Comparison of ENCODE assay signal across 1 cellular context in the genomic region with DNA sequence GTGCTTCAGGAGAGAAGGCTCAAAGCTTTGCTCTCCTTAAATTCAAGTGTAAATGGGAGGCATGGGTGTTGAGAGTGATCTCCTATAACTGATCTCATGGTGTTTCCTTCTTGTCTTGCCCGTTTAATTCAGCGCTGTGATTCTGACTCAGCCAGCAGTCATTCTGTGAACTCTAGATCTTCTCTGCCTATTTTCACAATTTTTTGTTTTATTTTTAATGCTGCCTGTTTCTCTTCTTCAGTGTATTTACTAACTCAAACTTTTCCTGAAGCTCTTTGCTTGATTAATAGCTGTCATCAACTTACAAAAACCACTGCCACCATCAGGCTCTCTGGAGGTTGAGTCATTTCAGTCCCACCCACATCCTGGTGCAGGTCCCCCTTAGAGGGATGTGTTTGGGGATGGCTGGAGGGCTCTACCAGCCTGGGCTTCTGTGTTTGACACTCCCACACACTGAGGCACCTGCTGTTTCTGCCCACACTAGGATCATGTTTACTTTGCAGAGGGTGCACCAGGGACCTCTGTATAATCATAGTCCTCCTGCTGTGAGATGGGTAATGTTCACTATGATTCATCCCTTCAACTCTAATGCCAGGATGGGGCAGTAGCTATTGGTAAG.
TF ChIP-seq lines count a peak whose summit lies in the region.

No MANE protein-coding gene starts in this region.

TF ChIP-seq in HEK293, 187 proteins besides CTCF, POLR2A, EP300 and RAD21 (continued from another document and continues in another):
- TF ChIP-seq, protein P1, sequence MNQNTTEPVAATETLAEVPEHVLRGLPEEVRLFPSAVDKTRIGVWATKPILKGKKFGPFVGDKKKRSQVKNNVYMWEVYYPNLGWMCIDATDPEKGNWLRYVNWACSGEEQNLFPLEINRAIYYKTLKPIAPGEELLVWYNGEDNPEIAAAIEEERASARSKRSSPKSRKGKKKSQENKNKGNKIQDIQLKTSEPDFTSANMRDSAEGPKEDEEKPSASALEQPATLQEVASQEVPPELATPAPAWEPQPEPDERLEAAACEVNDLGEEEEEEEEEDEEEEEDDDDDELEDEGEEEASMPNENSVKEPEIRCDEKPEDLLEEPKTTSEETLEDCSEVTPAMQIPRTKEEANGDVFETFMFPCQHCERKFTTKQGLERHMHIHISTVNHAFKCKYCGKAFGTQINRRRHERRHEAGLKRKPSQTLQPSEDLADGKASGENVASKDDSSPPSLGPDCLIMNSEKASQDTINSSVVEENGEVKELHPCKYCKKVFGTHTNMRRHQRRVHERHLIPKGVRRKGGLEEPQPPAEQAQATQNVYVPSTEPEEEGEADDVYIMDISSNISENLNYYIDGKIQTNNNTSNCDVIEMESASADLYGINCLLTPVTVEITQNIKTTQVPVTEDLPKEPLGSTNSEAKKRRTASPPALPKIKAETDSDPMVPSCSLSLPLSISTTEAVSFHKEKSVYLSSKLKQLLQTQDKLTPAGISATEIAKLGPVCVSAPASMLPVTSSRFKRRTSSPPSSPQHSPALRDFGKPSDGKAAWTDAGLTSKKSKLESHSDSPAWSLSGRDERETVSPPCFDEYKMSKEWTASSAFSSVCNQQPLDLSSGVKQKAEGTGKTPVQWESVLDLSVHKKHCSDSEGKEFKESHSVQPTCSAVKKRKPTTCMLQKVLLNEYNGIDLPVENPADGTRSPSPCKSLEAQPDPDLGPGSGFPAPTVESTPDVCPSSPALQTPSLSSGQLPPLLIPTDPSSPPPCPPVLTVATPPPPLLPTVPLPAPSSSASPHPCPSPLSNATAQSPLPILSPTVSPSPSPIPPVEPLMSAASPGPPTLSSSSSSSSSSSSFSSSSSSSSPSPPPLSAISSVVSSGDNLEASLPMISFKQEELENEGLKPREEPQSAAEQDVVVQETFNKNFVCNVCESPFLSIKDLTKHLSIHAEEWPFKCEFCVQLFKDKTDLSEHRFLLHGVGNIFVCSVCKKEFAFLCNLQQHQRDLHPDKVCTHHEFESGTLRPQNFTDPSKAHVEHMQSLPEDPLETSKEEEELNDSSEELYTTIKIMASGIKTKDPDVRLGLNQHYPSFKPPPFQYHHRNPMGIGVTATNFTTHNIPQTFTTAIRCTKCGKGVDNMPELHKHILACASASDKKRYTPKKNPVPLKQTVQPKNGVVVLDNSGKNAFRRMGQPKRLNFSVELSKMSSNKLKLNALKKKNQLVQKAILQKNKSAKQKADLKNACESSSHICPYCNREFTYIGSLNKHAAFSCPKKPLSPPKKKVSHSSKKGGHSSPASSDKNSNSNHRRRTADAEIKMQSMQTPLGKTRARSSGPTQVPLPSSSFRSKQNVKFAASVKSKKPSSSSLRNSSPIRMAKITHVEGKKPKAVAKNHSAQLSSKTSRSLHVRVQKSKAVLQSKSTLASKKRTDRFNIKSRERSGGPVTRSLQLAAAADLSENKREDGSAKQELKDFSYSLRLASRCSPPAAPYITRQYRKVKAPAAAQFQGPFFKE (tag by site-specific recombination; IDR thresholded peaks at IDR 0.05; ENCODE audit: borderline replicate concordance), result no peak
- peak; percentile 99 for TF ChIP-seq SP7 (tag by site-specific recombination; IDR thresholded peaks at IDR 0.05)
- TF ChIP-seq, protein P2, sequence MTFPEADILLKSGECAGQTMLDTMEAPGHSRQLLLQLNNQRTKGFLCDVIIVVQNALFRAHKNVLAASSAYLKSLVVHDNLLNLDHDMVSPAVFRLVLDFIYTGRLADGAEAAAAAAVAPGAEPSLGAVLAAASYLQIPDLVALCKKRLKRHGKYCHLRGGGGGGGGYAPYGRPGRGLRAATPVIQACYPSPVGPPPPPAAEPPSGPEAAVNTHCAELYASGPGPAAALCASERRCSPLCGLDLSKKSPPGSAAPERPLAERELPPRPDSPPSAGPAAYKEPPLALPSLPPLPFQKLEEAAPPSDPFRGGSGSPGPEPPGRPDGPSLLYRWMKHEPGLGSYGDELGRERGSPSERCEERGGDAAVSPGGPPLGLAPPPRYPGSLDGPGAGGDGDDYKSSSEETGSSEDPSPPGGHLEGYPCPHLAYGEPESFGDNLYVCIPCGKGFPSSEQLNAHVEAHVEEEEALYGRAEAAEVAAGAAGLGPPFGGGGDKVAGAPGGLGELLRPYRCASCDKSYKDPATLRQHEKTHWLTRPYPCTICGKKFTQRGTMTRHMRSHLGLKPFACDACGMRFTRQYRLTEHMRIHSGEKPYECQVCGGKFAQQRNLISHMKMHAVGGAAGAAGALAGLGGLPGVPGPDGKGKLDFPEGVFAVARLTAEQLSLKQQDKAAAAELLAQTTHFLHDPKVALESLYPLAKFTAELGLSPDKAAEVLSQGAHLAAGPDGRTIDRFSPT (tag by site-specific recombination; IDR thresholded peaks at IDR 0.05), result no peak
- no peak for TF ChIP-seq SETDB1 (IDR thresholded peaks at IDR 0.05; ENCODE audit: insufficient read length, low read length)
- TF ChIP-seq, protein P3, sequence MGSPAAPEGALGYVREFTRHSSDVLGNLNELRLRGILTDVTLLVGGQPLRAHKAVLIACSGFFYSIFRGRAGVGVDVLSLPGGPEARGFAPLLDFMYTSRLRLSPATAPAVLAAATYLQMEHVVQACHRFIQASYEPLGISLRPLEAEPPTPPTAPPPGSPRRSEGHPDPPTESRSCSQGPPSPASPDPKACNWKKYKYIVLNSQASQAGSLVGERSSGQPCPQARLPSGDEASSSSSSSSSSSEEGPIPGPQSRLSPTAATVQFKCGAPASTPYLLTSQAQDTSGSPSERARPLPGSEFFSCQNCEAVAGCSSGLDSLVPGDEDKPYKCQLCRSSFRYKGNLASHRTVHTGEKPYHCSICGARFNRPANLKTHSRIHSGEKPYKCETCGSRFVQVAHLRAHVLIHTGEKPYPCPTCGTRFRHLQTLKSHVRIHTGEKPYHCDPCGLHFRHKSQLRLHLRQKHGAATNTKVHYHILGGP (tag by site-specific recombination; IDR thresholded peaks at IDR 0.05), result no peak
- peak; percentile 37; the same call in 1 of the 2 replicates for TF ChIP-seq ZBTB20 (tag by site-specific recombination; IDR thresholded peaks at IDR 0.05)
- no peak for TF ChIP-seq ZNF132 (tag by site-specific recombination; IDR thresholded peaks at IDR 0.05; ENCODE audit: borderline replicate concordance)
- TF ChIP-seq ZNF157 (tag by site-specific recombination; IDR thresholded peaks at IDR 0.05), result no peak
- TF ChIP-seq ZNF830 (tag by site-specific recombination; IDR thresholded peaks at IDR 0.05; ENCODE audit: low read depth), result no peak
- TF ChIP-seq ZNF664 (tag by site-specific recombination; IDR thresholded peaks at IDR 0.05), result no peak
- TF ChIP-seq, protein P4, sequence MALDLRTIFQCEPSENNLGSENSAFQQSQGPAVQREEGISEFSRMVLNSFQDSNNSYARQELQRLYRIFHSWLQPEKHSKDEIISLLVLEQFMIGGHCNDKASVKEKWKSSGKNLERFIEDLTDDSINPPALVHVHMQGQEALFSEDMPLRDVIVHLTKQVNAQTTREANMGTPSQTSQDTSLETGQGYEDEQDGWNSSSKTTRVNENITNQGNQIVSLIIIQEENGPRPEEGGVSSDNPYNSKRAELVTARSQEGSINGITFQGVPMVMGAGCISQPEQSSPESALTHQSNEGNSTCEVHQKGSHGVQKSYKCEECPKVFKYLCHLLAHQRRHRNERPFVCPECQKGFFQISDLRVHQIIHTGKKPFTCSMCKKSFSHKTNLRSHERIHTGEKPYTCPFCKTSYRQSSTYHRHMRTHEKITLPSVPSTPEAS (tag by site-specific recombination; IDR thresholded peaks at IDR 0.05), result no peak
- TF ChIP-seq, protein P5, sequence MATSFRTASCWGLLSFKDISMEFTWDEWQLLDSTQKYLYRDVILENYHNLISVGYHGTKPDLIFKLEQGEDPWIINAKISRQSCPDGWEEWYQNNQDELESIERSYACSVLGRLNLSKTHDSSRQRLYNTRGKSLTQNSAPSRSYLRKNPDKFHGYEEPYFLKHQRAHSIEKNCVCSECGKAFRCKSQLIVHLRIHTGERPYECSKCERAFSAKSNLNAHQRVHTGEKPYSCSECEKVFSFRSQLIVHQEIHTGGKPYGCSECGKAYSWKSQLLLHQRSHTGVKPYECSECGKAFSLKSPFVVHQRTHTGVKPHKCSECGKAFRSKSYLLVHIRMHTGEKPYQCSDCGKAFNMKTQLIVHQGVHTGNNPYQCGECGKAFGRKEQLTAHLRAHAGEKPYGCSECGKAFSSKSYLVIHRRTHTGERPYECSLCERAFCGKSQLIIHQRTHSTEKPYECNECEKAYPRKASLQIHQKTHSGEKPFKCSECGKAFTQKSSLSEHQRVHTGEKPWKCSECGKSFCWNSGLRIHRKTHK (tag by site-specific recombination; IDR thresholded peaks at IDR 0.05), result no peak
- 0 out of 2 replicates have a peak, but pooled peaks have one; percentile 36 for TF ChIP-seq ZNF391 (tag by site-specific recombination; IDR thresholded peaks at IDR 0.05; ENCODE audit: borderline replicate concordance, low read depth)
- TF ChIP-seq ZNF248 (tag by site-specific recombination; IDR thresholded peaks at IDR 0.05), result no peak
- TF ChIP-seq ZBTB21 (tag by site-specific recombination; IDR thresholded peaks at IDR 0.05), result no peak
- TF ChIP-seq, protein P6, sequence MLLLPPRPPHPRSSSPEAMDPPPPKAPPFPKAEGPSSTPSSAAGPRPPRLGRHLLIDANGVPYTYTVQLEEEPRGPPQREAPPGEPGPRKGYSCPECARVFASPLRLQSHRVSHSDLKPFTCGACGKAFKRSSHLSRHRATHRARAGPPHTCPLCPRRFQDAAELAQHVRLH (tag by site-specific recombination; IDR thresholded peaks at IDR 0.05), result no peak
- 0 out of 2 replicates have a peak, but pooled peaks have one; percentile 18 for TF ChIP-seq ZNF2 (tag by site-specific recombination; IDR thresholded peaks at IDR 0.05)
- no peak for TF ChIP-seq ZNF169 (tag by site-specific recombination; IDR thresholded peaks at IDR 0.05)
- no peak for TF ChIP-seq HOXA7 (CRISPR knock-in tag; IDR thresholded peaks at IDR 0.05; ENCODE audit: borderline replicate concordance)
- TF ChIP-seq ZNF292 (tag by site-specific recombination; IDR thresholded peaks at IDR 0.05; ENCODE audit: borderline replicate concordance, low read depth), result no peak
- TF ChIP-seq, protein P7, sequence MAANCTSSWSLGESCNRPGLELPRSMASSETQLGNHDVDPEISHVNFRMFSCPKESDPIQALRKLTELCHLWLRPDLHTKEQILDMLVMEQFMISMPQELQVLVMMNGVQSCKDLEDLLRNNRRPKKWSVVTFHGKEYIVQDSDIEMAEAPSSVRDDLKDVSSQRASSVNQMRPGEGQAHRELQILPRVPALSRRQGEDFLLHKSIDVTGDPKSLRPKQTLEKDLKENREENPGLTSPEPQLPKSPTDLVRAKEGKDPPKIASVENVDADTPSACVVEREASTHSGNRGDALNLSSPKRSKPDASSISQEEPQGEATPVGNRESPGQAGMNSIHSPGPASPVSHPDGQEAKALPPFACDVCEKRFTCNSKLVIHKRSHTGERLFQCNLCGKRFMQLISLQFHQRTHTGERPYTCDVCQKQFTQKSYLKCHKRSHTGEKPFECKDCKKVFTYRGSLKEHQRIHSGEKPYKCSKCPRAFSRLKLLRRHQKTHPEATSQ (tag by site-specific recombination; IDR thresholded peaks at IDR 0.05), result no peak
- TF ChIP-seq ZNF654 (tag by site-specific recombination; IDR thresholded peaks at IDR 0.05; ENCODE audit: low read depth), result no peak
- TF ChIP-seq, protein P8, sequence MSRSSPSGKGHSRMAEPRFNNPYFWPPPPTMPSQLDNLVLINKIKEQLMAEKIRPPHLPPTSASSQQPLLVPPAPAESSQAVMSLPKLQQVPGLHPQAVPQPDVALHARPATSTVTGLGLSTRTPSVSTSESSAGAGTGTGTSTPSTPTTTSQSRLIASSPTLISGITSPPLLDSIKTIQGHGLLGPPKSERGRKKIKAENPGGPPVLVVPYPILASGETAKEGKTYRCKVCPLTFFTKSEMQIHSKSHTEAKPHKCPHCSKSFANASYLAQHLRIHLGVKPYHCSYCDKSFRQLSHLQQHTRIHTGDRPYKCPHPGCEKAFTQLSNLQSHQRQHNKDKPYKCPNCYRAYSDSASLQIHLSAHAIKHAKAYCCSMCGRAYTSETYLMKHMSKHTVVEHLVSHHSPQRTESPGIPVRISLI (tag by site-specific recombination; IDR thresholded peaks at IDR 0.05), result 0 out of 2 replicates have a peak, but pooled peaks have one; percentile 36
- peak; percentile 99 for TF ChIP-seq OSR2 (tag by site-specific recombination; IDR thresholded peaks at IDR 0.05)
- TF ChIP-seq KLF9 (tag by site-specific recombination; IDR thresholded peaks at IDR 0.05; ENCODE audit: low read depth), result peak; percentile 59; the same call in 1 of the 2 replicates
- TF ChIP-seq GLI4 (tag by site-specific recombination; IDR thresholded peaks at IDR 0.05), result no peak
- no peak for TF ChIP-seq ZNF324 (tag by site-specific recombination; IDR thresholded peaks at IDR 0.05)
- TF ChIP-seq ZNF660 (tag by site-specific recombination; IDR thresholded peaks at IDR 0.05), result no peak
- no peak for TF ChIP-seq SCRT2 (tag by site-specific recombination; IDR thresholded peaks at IDR 0.05)
- TF ChIP-seq MZF1 (tag by site-specific recombination; IDR thresholded peaks at IDR 0.05; ENCODE audit: borderline replicate concordance), result peak; percentile 98
- TF ChIP-seq, protein P9, sequence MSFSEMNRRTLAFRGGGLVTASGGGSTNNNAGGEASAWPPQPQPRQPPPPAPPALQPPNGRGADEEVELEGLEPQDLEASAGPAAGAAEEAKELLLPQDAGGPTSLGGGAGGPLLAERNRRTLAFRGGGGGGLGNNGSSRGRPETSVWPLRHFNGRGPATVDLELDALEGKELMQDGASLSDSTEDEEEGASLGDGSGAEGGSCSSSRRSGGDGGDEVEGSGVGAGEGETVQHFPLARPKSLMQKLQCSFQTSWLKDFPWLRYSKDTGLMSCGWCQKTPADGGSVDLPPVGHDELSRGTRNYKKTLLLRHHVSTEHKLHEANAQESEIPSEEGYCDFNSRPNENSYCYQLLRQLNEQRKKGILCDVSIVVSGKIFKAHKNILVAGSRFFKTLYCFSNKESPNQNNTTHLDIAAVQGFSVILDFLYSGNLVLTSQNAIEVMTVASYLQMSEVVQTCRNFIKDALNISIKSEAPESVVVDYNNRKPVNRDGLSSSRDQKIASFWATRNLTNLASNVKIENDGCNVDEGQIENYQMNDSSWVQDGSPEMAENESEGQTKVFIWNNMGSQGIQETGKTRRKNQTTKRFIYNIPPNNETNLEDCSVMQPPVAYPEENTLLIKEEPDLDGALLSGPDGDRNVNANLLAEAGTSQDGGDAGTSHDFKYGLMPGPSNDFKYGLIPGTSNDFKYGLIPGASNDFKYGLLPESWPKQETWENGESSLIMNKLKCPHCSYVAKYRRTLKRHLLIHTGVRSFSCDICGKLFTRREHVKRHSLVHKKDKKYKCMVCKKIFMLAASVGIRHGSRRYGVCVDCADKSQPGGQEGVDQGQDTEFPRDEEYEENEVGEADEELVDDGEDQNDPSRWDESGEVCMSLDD (tag by site-specific recombination; IDR thresholded peaks at IDR 0.05), result no peak
- 0 out of 2 replicates have a peak, but pooled peaks have one; percentile 28 for TF ChIP-seq SP3 (tag by site-specific recombination; IDR thresholded peaks at IDR 0.05)
- no peak for TF ChIP-seq ZFP41 (tag by site-specific recombination; IDR thresholded peaks at IDR 0.05; ENCODE audit: borderline replicate concordance)
- TF ChIP-seq, protein P10, sequence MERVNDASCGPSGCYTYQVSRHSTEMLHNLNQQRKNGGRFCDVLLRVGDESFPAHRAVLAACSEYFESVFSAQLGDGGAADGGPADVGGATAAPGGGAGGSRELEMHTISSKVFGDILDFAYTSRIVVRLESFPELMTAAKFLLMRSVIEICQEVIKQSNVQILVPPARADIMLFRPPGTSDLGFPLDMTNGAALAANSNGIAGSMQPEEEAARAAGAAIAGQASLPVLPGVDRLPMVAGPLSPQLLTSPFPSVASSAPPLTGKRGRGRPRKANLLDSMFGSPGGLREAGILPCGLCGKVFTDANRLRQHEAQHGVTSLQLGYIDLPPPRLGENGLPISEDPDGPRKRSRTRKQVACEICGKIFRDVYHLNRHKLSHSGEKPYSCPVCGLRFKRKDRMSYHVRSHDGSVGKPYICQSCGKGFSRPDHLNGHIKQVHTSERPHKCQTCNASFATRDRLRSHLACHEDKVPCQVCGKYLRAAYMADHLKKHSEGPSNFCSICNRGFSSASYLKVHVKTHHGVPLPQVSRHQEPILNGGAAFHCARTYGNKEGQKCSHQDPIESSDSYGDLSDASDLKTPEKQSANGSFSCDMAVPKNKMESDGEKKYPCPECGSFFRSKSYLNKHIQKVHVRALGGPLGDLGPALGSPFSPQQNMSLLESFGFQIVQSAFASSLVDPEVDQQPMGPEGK (tag by site-specific recombination; IDR thresholded peaks at IDR 0.05), result peak; percentile 76
